8 cellular contexts compared by ENCODE assay signal in the genomic region with DNA sequence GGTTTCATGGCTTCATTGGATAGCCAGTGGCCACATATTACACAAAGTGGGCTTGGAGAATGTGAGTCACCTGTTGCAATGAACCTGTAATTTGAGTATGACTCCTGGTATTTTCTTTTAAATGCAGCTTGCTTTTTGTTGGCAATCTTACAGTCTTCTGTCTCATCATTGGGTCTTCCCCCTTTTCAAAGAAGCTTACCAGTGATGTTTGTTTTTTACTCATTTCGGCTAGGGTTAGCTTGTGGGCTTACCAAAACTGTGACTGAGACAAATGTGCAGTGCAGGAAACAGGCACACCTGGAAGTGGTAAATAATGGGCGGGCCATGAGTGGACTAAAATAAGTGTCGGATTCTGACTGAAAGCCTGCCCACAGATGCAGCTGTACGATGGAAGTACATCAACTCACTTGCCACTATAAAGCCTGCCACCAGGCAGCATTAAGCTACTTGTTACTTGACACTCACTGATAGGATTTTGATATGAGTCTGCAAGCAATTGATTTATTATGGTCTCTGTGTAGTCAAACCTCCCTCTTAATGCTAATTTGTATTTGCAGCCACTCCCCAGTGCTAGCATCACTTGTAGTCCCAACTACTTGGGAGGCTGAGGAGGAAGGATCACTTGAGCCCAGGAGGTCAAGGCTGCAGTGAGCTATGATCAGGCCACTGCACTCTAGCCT. TPM values are rescaled to one million over a fixed set of nuclear protein-coding genes. Genes with fewer than 3 reads are reported as not detected.
DNase-seq lines count a peak whose midpoint lies in the region; ATAC-seq and TF ChIP-seq lines count a peak whose summit lies in the region.

No MANE protein-coding gene starts in this region.

- H3K4me1 ChIP-seq in thyroid gland (peaks cover 6 to 18% of the 10 kb centered on the region in 2 donors), SK-N-SH (ENCODE audit: control insufficient read depth in 1 of 2, insufficient read depth in 2 of 2, low read depth in 1 of 2, low read length in 1 of 2) (peaks cover 14 to 19% of the 10 kb centered on the region in 2 experiments)

- DNase-seq in GM10266 (ENCODE audit: extremely low spot score) (peak; percentile 38), putamen (ENCODE audit: low spot score) (no peak), HPDE6-E6E7 (ENCODE audit: extremely low spot score) (no peak), thyroid gland (no peak), SK-N-SH (no peak)
- DNase-seq in activated effector memory CD4-positive, alpha-beta T cell treated with Interleukin-2 at 50 U/mL for 16 hours, result peak; percentile 60

- peaks cover 2% of the 10 kb centered on the region for H3K36me3 Mint-ChIP-seq in IgD-negative memory B cell

- no peaks in the 10 kb centered on the region for H3K9me3 Mint-ChIP-seq in IgD-negative memory B cell

- H3K4me3 Mint-ChIP-seq in IgD-negative memory B cell, result peak overlapping the region; percentile 52 to 83 (median 75)

- H3K27me3 ChIP-seq in thyroid gland, result no peaks in the 10 kb centered on the region
- no peaks in the 10 kb centered on the region for H3K27me3 ChIP-seq in SK-N-SH (ENCODE audit: insufficient read depth)

- H3F3A ChIP-seq in SK-N-SH (replicated peaks; ENCODE audit: insufficient read depth), result peaks cover 8% of the 10 kb centered on the region

- H3K9me2 ChIP-seq in SK-N-SH, result no peaks in the 10 kb centered on the region

- intact Hi-C loops in thyroid gland (cut with DNase I), result no loop called here

- WGBS in thyroid gland, 2 donors, result 86 to 91% methylated on average over 4 of the region's 4 CpGs
- WGBS in SK-N-SH (ENCODE audit: low lambda C conversion rate), result 94% methylated on average over 4 of the region's 4 CpGs

- H3K36me3 ChIP-seq in thyroid gland (no peaks in the 10 kb centered on the region), SK-N-SH (replicated peaks in 1 of 2; ENCODE audit: control insufficient read depth in 1 of 2, insufficient read depth in 2 of 2, low read length in 1 of 2) (no peaks in the 10 kb centered on the region)

- peak; percentile 83 for ATAC-seq in GM21515 (IDR thresholded peaks at IDR 0.05; ENCODE audit: unreplicated experiment)

- H3K9ac ChIP-seq in SK-N-SH, result no peak overlapping the region

- no peaks in the 10 kb centered on the region for H3K79me2 ChIP-seq in SK-N-SH (ENCODE audit: insufficient read depth)

- H3K9me3 ChIP-seq in thyroid gland (no peaks in the 10 kb centered on the region), SK-N-SH (no peaks in the 10 kb centered on the region)

- no peaks in the 10 kb centered on the region for H3K27me3 Mint-ChIP-seq in IgD-negative memory B cell

- H3K4me2 ChIP-seq in SK-N-SH, result no peak overlapping the region

- H2AFZ ChIP-seq in SK-N-SH (ENCODE audit: low read depth), result no peak overlapping the region

- TF ChIP-seq EP300 in SK-N-SH (IDR thresholded peaks at IDR 0.05; ENCODE audit: borderline replicate concordance in 1 of 2, low read depth in 1 of 2, low read length in 1 of 2), result no peak

- TF ChIP-seq RAD21 in SK-N-SH (IDR thresholded peaks at IDR 0.05; ENCODE audit: low read length), result no peak

- peaks cover 37 to 39% (median 38%) of the 10 kb centered on the region in 3 donors for H3K4me1 Mint-ChIP-seq in IgD-negative memory B cell

- CTCF ChIA-PET in SK-N-SH (lab: Yijun Ruan, JAX), result interaction anchor here (0.9 to 1.8 kb wide), 4 partner anchors 22 to 510 kb away, joined by 3 to 5 read pairs (median 4); no protein-coding TSS in a partner anchor

- TF ChIP-seq POLR2A in thyroid gland (IDR thresholded peaks at IDR 0.05), result no peak

- no peak overlapping the region for H3K27ac ChIP-seq in thyroid gland
- H3K27ac ChIP-seq in SK-N-SH (ENCODE audit: low read depth in 2 of 2, low read length in 1 of 2), result no peak overlapping the region

- no peak overlapping the region for H3K4me3 ChIP-seq in thyroid gland (replicated peaks in 1 of 3)
- H3K4me3 ChIP-seq in SK-N-SH (ENCODE audit: low read depth in 2 of 2, low read length in 1 of 2), result no peak overlapping the region

- no peaks in the 10 kb centered on the region for H4K20me1 ChIP-seq in SK-N-SH (ENCODE audit: insufficient read depth)

- TF ChIP-seq CTCF in GM10266 (IDR thresholded peaks at IDR 0.05; ENCODE audit: control insufficient read depth, insufficient read depth, low read depth, missing control alignments) (no peak), thyroid gland (IDR thresholded peaks at IDR 0.05) (no peak), SK-N-SH (IDR thresholded peaks at IDR 0.05) (no peak)

- H3K27ac Mint-ChIP-seq in IgD-negative memory B cell, result peak overlapping the region; percentile 25 to 90 (median 87)

- POLR2A ChIA-PET in SK-N-SH (lab: Yijun Ruan, JAX), result interaction anchor here (0.7 kb wide), 1 partner anchor 9 kb away, joined by 3 read pairs; no protein-coding TSS in a partner anchor

TF ChIP-seq in SK-N-SH, 30 proteins besides CTCF, POLR2A, EP300 and RAD21:
- TF ChIP-seq MAX (IDR thresholded peaks at IDR 0.05; ENCODE audit: low read depth), result no peak
- TF ChIP-seq FOSL2 (IDR thresholded peaks at IDR 0.05; ENCODE audit: borderline replicate concordance, low read depth), result no peak
- no peak for TF ChIP-seq GABPA (IDR thresholded peaks at IDR 0.05; ENCODE audit: low read depth)
- TF ChIP-seq ELF1 (IDR thresholded peaks at IDR 0.05), result no peak
- no peak for TF ChIP-seq SIN3A (IDR thresholded peaks at IDR 0.05; ENCODE audit: borderline replicate concordance, low read depth, low read length)
- no peak for TF ChIP-seq RFX5 (IDR thresholded peaks at IDR 0.05; ENCODE audit: low read length)
- TF ChIP-seq YY1 (IDR thresholded peaks at IDR 0.05; ENCODE audit: low read depth), result no peak
- TF ChIP-seq CHD2 (IDR thresholded peaks at IDR 0.05; ENCODE audit: low read length, partially characterized antibody), result no peak
- no peak for TF ChIP-seq MEF2A (IDR thresholded peaks at IDR 0.05; ENCODE audit: borderline replicate concordance, low read depth)
- TF ChIP-seq, protein P1, sequence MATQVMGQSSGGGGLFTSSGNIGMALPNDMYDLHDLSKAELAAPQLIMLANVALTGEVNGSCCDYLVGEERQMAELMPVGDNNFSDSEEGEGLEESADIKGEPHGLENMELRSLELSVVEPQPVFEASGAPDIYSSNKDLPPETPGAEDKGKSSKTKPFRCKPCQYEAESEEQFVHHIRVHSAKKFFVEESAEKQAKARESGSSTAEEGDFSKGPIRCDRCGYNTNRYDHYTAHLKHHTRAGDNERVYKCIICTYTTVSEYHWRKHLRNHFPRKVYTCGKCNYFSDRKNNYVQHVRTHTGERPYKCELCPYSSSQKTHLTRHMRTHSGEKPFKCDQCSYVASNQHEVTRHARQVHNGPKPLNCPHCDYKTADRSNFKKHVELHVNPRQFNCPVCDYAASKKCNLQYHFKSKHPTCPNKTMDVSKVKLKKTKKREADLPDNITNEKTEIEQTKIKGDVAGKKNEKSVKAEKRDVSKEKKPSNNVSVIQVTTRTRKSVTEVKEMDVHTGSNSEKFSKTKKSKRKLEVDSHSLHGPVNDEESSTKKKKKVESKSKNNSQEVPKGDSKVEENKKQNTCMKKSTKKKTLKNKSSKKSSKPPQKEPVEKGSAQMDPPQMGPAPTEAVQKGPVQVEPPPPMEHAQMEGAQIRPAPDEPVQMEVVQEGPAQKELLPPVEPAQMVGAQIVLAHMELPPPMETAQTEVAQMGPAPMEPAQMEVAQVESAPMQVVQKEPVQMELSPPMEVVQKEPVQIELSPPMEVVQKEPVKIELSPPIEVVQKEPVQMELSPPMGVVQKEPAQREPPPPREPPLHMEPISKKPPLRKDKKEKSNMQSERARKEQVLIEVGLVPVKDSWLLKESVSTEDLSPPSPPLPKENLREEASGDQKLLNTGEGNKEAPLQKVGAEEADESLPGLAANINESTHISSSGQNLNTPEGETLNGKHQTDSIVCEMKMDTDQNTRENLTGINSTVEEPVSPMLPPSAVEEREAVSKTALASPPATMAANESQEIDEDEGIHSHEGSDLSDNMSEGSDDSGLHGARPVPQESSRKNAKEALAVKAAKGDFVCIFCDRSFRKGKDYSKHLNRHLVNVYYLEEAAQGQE (IDR thresholded peaks at IDR 0.05; ENCODE audit: low read depth, low read length), result no peak
- TF ChIP-seq USF1 (IDR thresholded peaks at IDR 0.05; ENCODE audit: borderline replicate concordance, low read depth), result no peak
- TF ChIP-seq JUND (IDR thresholded peaks at IDR 0.05), result no peak
- TF ChIP-seq, protein P2, sequence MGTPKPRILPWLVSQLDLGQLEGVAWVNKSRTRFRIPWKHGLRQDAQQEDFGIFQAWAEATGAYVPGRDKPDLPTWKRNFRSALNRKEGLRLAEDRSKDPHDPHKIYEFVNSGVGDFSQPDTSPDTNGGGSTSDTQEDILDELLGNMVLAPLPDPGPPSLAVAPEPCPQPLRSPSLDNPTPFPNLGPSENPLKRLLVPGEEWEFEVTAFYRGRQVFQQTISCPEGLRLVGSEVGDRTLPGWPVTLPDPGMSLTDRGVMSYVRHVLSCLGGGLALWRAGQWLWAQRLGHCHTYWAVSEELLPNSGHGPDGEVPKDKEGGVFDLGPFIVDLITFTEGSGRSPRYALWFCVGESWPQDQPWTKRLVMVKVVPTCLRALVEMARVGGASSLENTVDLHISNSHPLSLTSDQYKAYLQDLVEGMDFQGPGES (IDR thresholded peaks at IDR 0.05; ENCODE audit: low read depth, low read length), result no peak
- no peak for TF ChIP-seq GATA2 (CRISPR knock-in tag; IDR thresholded peaks at IDR 0.05)
- no peak for TF ChIP-seq TEAD4 (IDR thresholded peaks at IDR 0.05; ENCODE audit: borderline replicate concordance, insufficient read depth)
- no peak for TF ChIP-seq TCF12 (IDR thresholded peaks at IDR 0.05)

RNA-seq across cellular contexts. Expression of gene HHAT, which starts 4.2 kb away (rescaled TPM):
- polyA plus RNA-seq in IgD-negative memory B cell, result 6.3 TPM
- 10 to 100 TPM in 3 of 4 donors, 1 to 10 TPM in 1; 7.9 to 15.9 (median 10.5) TPM for total RNA-seq in thyroid gland
- polyA plus RNA-seq in SK-N-SH (2012; rRNA removed), result 8.1 and 10.8 TPM in 2 replicates
- polyA plus RNA-seq in SK-N-SH (2012; cell fraction: cytosol; rRNA removed), result 7.6 and 9.5 TPM in 2 replicates
- 10.3 and 15.1 TPM in 2 replicates for polyA plus RNA-seq in SK-N-SH (2012; cell fraction: nucleus; rRNA removed)

Comparison
In these comparisons a context has a peak if more than half of its experiments do, and no peak if none do; other contexts are left out.
1. DNase-seq: peak in GM10266 (single experiment) and activated effector memory CD4-positive, alpha-beta T cell treated with Interleukin-2 at 50 U/mL for 16 hours (single experiment); none in putamen (single experiment), HPDE6-E6E7 (single experiment), thyroid gland (0 of 2) and SK-N-SH (single experiment).